ENCODE assay signal across 17 cellular contexts in genomic region chr4:48073567-48074103, GRCh38. TPM values are rescaled to one million over a fixed set of nuclear protein-coding genes. Genes with fewer than 3 reads are reported as not detected.
"Had no signal": no experiment of that assay in that cellular context is flagged by ENCODE, and none has a peak within 500 bp of the region (broad histone marks: within the 10 kb centered on the region; RNA-seq: fewer than 3 reads in every experiment).

No MANE protein-coding gene starts in this region.

- H3K4me1 ChIP-seq: ascending aorta, esophagus squamous epithelium, foreskin keratinocyte, heart right ventricle, thyroid gland had no signal

- H3K9me3 ChIP-seq: ascending aorta, esophagus squamous epithelium, heart right ventricle, thyroid gland had no signal

- H3K4me3 Mint-ChIP-seq: activated CD8-positive, alpha-beta memory T cell treated with anti-CD3 and anti-CD28 coated beads, Interleukin-2, amount 10 ng/mL, durations not matched to agents 7 days and 5 days; activated naive CD8-positive, alpha-beta T cell treated with anti-CD3 and anti-CD28 coated beads, Interleukin-2, amount 10 ng/mL, durations not matched to agents 7 days and 5 days; activated T-cell treated with anti-CD3 and anti-CD28 coated beads, Interleukin-2, amount 50 U/mL, for 24 hours; stimulated activated effector memory CD8-positive, alpha-beta T cell treated with anti-CD3 and anti-CD28 coated beads, Interleukin-12 subunit alpha, Interleukin-12 subunit beta, amount 100 ng/mL, for 72 hours; T-helper 2 cell treated with Interferon-gamma antibody and Interleukin-4, amounts not matched to agents 5 μg/mL and 100 μg/mL, for 36 hours had no signal

- H3K27me3 ChIP-seq: ascending aorta, cardiac muscle cell, esophagus squamous epithelium, foreskin keratinocyte, thyroid gland had no signal

- H3K36me3 ChIP-seq: ascending aorta, cardiac muscle cell, esophagus squamous epithelium, heart right ventricle, thyroid gland had no signal

- H3K4me1 Mint-ChIP-seq: activated CD8-positive, alpha-beta memory T cell treated with anti-CD3 and anti-CD28 coated beads, Interleukin-2, amount 10 ng/mL, durations not matched to agents 7 days and 5 days had no signal

- H3K4me3 ChIP-seq: ascending aorta, cardiac muscle cell, esophagus squamous epithelium, heart right ventricle, skin epidermis, thyroid gland had no signal

- H3K27ac Mint-ChIP-seq: activated CD8-positive, alpha-beta memory T cell treated with anti-CD3 and anti-CD28 coated beads, Interleukin-2, amount 10 ng/mL, durations not matched to agents 7 days and 5 days; activated naive CD8-positive, alpha-beta T cell treated with anti-CD3 and anti-CD28 coated beads, Interleukin-2, amount 10 ng/mL, durations not matched to agents 7 days and 5 days; activated T-cell treated with anti-CD3 and anti-CD28 coated beads, Interleukin-2, amount 50 U/mL, for 24 hours; stimulated activated effector memory CD8-positive, alpha-beta T cell treated with anti-CD3 and anti-CD28 coated beads, Interleukin-12 subunit alpha, Interleukin-12 subunit beta, amount 100 ng/mL, for 72 hours; T-helper 2 cell treated with Interferon-gamma antibody and Interleukin-4, amounts not matched to agents 5 μg/mL and 100 μg/mL, for 36 hours had no signal

- H3K27me3 Mint-ChIP-seq: activated CD8-positive, alpha-beta memory T cell treated with anti-CD3 and anti-CD28 coated beads, Interleukin-2, amount 10 ng/mL, durations not matched to agents 7 days and 5 days; activated naive CD8-positive, alpha-beta T cell treated with anti-CD3 and anti-CD28 coated beads, Interleukin-2, amount 10 ng/mL, durations not matched to agents 7 days and 5 days; activated T-cell treated with anti-CD3 and anti-CD28 coated beads, Interleukin-2, amount 50 U/mL, for 24 hours had no signal

- H3K27ac ChIP-seq: ascending aorta, cardiac muscle cell, esophagus squamous epithelium, foreskin keratinocyte, heart right ventricle, skin epidermis, thyroid gland had no signal

- DNase-seq: activated CD8-positive, alpha-beta memory T cell treated with anti-CD3 and anti-CD28 coated beads, Interleukin-2, amount 10 ng/mL, durations not matched to agents 7 days and 5 days; activated effector memory CD4-positive, alpha-beta T cell treated with anti-CD3 and anti-CD28 coated beads, Interleukin-2, amount 50 U/mL, for 16 hours; activated naive CD8-positive, alpha-beta T cell treated with anti-CD3 and anti-CD28 coated beads, Interleukin-2, amount 10 ng/mL, durations not matched to agents 7 days and 5 days; activated T-cell treated with anti-CD3 and anti-CD28 coated beads, Interleukin-2, amount 50 U/mL, for 24 hours; esophagus squamous epithelium; foreskin keratinocyte; heart right ventricle; posterior cingulate gyrus; thyroid gland had no signal

- FAIRE-seq: colon, urothelium cell line had no signal

- H3K9me3 Mint-ChIP-seq: activated naive CD8-positive, alpha-beta T cell treated with anti-CD3 and anti-CD28 coated beads, Interleukin-2, amount 10 ng/mL, durations not matched to agents 7 days and 5 days; activated T-cell treated with anti-CD3 and anti-CD28 coated beads, Interleukin-2, amount 50 U/mL, for 24 hours; stimulated activated effector memory CD8-positive, alpha-beta T cell treated with anti-CD3 and anti-CD28 coated beads, Interleukin-12 subunit alpha, Interleukin-12 subunit beta, amount 100 ng/mL, for 72 hours; T-helper 2 cell treated with Interferon-gamma antibody and Interleukin-4, amounts not matched to agents 5 μg/mL and 100 μg/mL, for 36 hours had no signal

- ATAC-seq: activated CD4-positive, CD25-positive, alpha-beta regulatory T cell treated with anti-CD3 and anti-CD28 coated beads, Interleukin-2, amount 50 U/mL, for 24 hours; activated CD8-positive, alpha-beta memory T cell treated with anti-CD3 and anti-CD28 coated beads, Interleukin-2, amount 10 ng/mL, durations not matched to agents 7 days and 5 days; foreskin keratinocyte; heart right ventricle; stimulated activated effector memory CD8-positive, alpha-beta T cell treated with anti-CD3 and anti-CD28 coated beads, Interleukin-12 subunit alpha, Interleukin-12 subunit beta, amount 100 ng/mL, for 72 hours had no signal

RNA-seq across cellular contexts. Expression of gene CNGA1, which starts 57.2 kb away (rescaled TPM):
- total RNA-seq: activated CD8-positive, alpha-beta memory T cell treated with anti-CD3 and anti-CD28 coated beads, Interleukin-2, amount 10 ng/mL, durations not matched to agents 7 days and 5 days; activated naive CD8-positive, alpha-beta T cell treated with anti-CD3 and anti-CD28 coated beads, Interleukin-2, amount 10 ng/mL, durations not matched to agents 7 days and 5 days; ascending aorta had no signal
